Comparison of ENCODE assay signal across 9 cellular contexts in the genomic region with DNA sequence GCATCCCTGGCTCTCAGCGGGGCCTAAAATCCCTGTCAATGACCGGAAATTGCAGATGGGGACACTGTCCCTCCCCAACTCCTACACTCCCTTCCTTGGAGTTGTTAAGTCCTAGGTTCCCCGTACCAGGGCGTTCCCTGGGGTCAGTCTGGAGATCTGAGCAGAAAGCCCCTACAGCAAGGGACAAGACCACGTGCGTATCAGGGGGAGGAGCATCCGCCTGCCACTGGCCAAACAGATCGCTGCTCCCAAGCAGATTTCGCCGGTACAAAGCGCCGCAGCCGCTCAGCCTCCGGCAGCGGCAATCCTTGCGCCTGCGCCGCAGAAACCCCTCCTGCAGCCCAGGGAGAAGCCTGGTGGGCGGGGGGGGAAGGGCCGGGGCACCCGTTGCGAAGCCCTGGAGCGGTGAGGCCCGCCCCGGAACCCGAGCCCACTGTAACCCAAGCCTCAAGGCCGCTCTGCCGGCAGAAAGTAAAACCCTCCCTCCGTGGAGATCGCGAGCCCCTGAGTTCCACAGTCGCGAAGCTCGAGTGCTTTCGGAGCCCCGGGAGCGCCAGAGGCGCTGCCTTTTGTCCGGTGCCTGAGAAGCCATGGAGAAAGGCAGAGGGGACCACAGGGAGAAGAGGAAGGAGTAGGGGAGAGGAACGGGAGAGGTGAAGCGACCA. TPM values are rescaled to one million over a fixed set of nuclear protein-coding genes. Genes with fewer than 3 reads are reported as not detected.
DNase-seq lines count a peak whose midpoint lies in the region; ATAC-seq and TF ChIP-seq lines count a peak whose summit lies in the region.
"Had no signal": no experiment of that assay in that cellular context is flagged by ENCODE, and none has a peak within 500 bp of the region (broad histone marks: within the 10 kb centered on the region; RNA-seq: fewer than 3 reads in every experiment).

No MANE protein-coding gene starts in this region.

- H3K4me1 ChIP-seq in heart left ventricle = peaks cover 0 to 44% (median 14%) of the 10 kb centered on the region in 12 donors
- peaks cover 25% of the 10 kb centered on the region for H3K4me1 ChIP-seq in NT2/D1 (ENCODE audit: insufficient read depth, insufficient read length)
- peaks cover 26% of the 10 kb centered on the region for H3K4me1 ChIP-seq in iPS-18a (ENCODE audit: control insufficient read depth, low read depth, low read length)
- H3K4me1 ChIP-seq in upper lobe of right lung = peaks cover 14% of the 10 kb centered on the region

- H3K27ac ChIP-seq in heart left ventricle (no peak overlapping the region), iPS-18a (ENCODE audit: low read length) (no peak overlapping the region), upper lobe of right lung (no peak overlapping the region)

- H3K36me3 ChIP-seq in heart left ventricle (no peaks in the 10 kb centered on the region), NT2/D1 (ENCODE audit: insufficient read depth, insufficient read length, low read length) (peaks cover 6% of the 10 kb centered on the region), iPS-18a (ENCODE audit: control insufficient read depth, low read depth, low read length) (no peaks in the 10 kb centered on the region), upper lobe of right lung (no peaks in the 10 kb centered on the region)

- WGBS in heart left ventricle, 4 donors = 1% methylated on average over 19 to 41 of the region's 41 CpGs

- TF ChIP-seq POLR2A in heart left ventricle (IDR thresholded peaks at IDR 0.05) = no peak

- intact Hi-C loops in heart left ventricle (cut with DNase I) = no loop called here
- intact Hi-C loops in cardiac septum (cut with DNase I) = no loop called here
- intact Hi-C loops in upper lobe of right lung (cut with DNase I) = no loop called here

- no peaks in the 10 kb centered on the region for H3K9me3 ChIP-seq in heart left ventricle
- no peaks in the 10 kb centered on the region for H3K9me3 ChIP-seq in NT2/D1 (ENCODE audit: insufficient read depth, low read length)
- H3K9me3 ChIP-seq in iPS-18a (ENCODE audit: control insufficient read depth, low read depth, low read length) = no peaks in the 10 kb centered on the region
- H3K9me3 ChIP-seq in upper lobe of right lung = no peaks in the 10 kb centered on the region

- ATAC-seq in heart left ventricle (peak in 1 of 4 donors; percentile 18), upper lobe of right lung (no peak), GM19035 (IDR thresholded peaks at IDR 0.05; ENCODE audit: unreplicated experiment) (no peak), GM21717 (IDR thresholded peaks at IDR 0.05; ENCODE audit: unreplicated experiment) (no peak)

- CTCF ChIA-PET in GM10248 (lab: Yijun Ruan, JAX) = no interaction called here

- POLR2A ChIA-PET in GM10248 (lab: Yijun Ruan, JAX) = no interaction called here

- H3K9ac ChIP-seq in NT2/D1 (ENCODE audit: insufficient read length, low read depth) (peak overlapping the region; percentile 61), iPS-18a (ENCODE audit: low read length) (no peak overlapping the region)

- TF ChIP-seq CTCF in heart left ventricle (IDR thresholded peaks at IDR 0.05) (no peak), upper lobe of right lung (IDR thresholded peaks at IDR 0.05) (no peak), GM10248 (IDR thresholded peaks at IDR 0.05; ENCODE audit: control extremely low read depth, extremely low read depth, low read depth, missing control alignments) (no peak)

- peak in 1 of 5 donors; percentile 28 for DNase-seq in heart left ventricle
- DNase-seq in cardiac septum (ENCODE audit: low spot score) = no peak
- peak; percentile 85 for DNase-seq in NT2/D1 (ENCODE audit: low read depth, low spot score)
- no peak for DNase-seq in upper lobe of right lung
- DNase-seq in GM10248 (ENCODE audit: extremely low spot score) = no peak
- DNase-seq: left cardiac atrium had no signal

- H3K4me3 ChIP-seq in heart left ventricle = peak overlapping the region in 8 of 12 donors; percentile 2 to 46 (median 27)
- peak overlapping the region; percentile 42 for H3K4me3 ChIP-seq in NT2/D1 (ENCODE audit: insufficient read length, low read depth)
- H3K4me3 ChIP-seq in iPS-18a (ENCODE audit: low read length) = peak overlapping the region; percentile 65
- peak overlapping the region; percentile 25 for H3K4me3 ChIP-seq in upper lobe of right lung

- H3K27me3 ChIP-seq in heart left ventricle (peaks cover 59 to 88% (median 71%) of the 10 kb centered on the region in 9 donors), NT2/D1 (ENCODE audit: insufficient read depth, insufficient read length) (peaks cover 73% of the 10 kb centered on the region), iPS-18a (ENCODE audit: control insufficient read depth, insufficient read depth, low read length) (peaks cover 64% of the 10 kb centered on the region), upper lobe of right lung (peaks cover 74% of the 10 kb centered on the region)

RNA-seq across cellular contexts. Expression of gene CRMP1, which starts 2.7 kb away (rescaled TPM):
- total RNA-seq in heart left ventricle = 1 to 10 TPM in 3 of 9 donors, under 1 TPM in 6; 0.39 to 2.4 (median 0.93) TPM
- polyA plus RNA-seq in heart left ventricle = 1 to 10 TPM in 1 of 2 donors, under 1 TPM in 1; 0.34 to 1.7 TPM
- 1.9 TPM for total RNA-seq in cardiac septum
- total RNA-seq in upper lobe of right lung = 6.1 TPM
